23 cellular contexts compared by ENCODE assay signal in genomic region chr4:52892880-52893279, GRCh38. TPM values are rescaled to one million over a fixed set of nuclear protein-coding genes. Genes with fewer than 3 reads are reported as not detected.
DNase-seq lines count a peak whose midpoint lies in the region; ATAC-seq and TF ChIP-seq lines count a peak whose summit lies in the region.
"Had no signal": no experiment of that assay in that cellular context is flagged by ENCODE, and none has a peak within 500 bp of the region (broad histone marks: within the 10 kb centered on the region; RNA-seq: fewer than 3 reads in every experiment).

No MANE protein-coding gene starts in this region.

- H3K23ac ChIP-seq in IMR-90 (ENCODE audit: low read depth, low read length) (no peak overlapping the region), mesenchymal stem cell (ENCODE audit: low read length in 2 of 2) (no peak overlapping the region)

- BruUV-seq in IMR-90 (replicated peaks; lab: Mats Ljungman, UMichigan), result no TSS peak

- POLR2A ChIA-PET in IMR-90 (lab: Charles Lee; ENCODE audit: unreplicated experiment), result no interaction called here

- H2BK120ac ChIP-seq in IMR-90 (ENCODE audit: low read depth, low read length) (peak overlapping the region; percentile 93), mesenchymal stem cell (ENCODE audit: low read depth, low read length) (no peak overlapping the region)

- no peak overlapping the region for H2AK9ac ChIP-seq in IMR-90 (replicated peaks; ENCODE audit: low read depth, low read length, poor library complexity)

- H2AFZ ChIP-seq in IMR-90 (replicated peaks; ENCODE audit: low read length, poor library complexity) (no peak overlapping the region), mesenchymal stem cell (ENCODE audit: low read depth, low read length) (no peak overlapping the region)

- ATAC-seq in IMR-90 (ENCODE audit: low read depth), result peak; percentile 88

- peak overlapping the region; percentile 59 for H2BK5ac ChIP-seq in IMR-90 (ENCODE audit: low read depth, low read length, poor library complexity, severe bottlenecking)
- no peak overlapping the region for H2BK5ac ChIP-seq in mesenchymal stem cell (ENCODE audit: low read depth, low read length, poor library complexity, severe bottlenecking)

- dilution Hi-C loops in IMR-90 (cut with HindIII; ENCODE audit: low sequenced_read_pairs, unreplicated experiment), result no loop called here

- no peak overlapping the region for H3K56ac ChIP-seq in IMR-90 (ENCODE audit: extremely low read depth, insufficient read depth, low read length)

- 0% methylated on average over 2 of the region's 3 CpGs; no CpG with 5 or more reads in 1 of the 2 experiments for WGBS in IMR-90 (ENCODE audit: extremely low coverage in 2 of 2, insufficient read length in 1 of 2), 2 experiments
- WGBS in mesenchymal stem cell, result 77% methylated on average over 3 of the region's 3 CpGs

- H3K14ac ChIP-seq in IMR-90 (replicated peaks; ENCODE audit: low read depth, low read length) (peak overlapping the region; percentile 83; the same call in 1 of the 2 replicates), mesenchymal stem cell (ENCODE audit: low read length in 2 of 2) (no peak overlapping the region)

- H4K91ac ChIP-seq in IMR-90 (ENCODE audit: insufficient read depth, low read depth, low read length) (peak overlapping the region; percentile 89), mesenchymal stem cell (ENCODE audit: low read length) (no peak overlapping the region)

- H3K4me2 ChIP-seq in IMR-90 (ENCODE audit: low read depth, low read length), result peak overlapping the region; percentile 59
- H3K4me2 ChIP-seq in mesenchymal stem cell (ENCODE audit: low read length, poor library complexity, severe bottlenecking), result no peak overlapping the region
- H3K4me2 ChIP-seq: BLaER1, KMS-11 had no signal

- in situ Hi-C loops in IMR-90 (cut with MboI; ENCODE audit: low sequenced_read_pairs), result no loop called here

- H3K4ac ChIP-seq in IMR-90 (ENCODE audit: low read depth, low read length), result peak overlapping the region; percentile 95
- H3K4ac ChIP-seq in mesenchymal stem cell (ENCODE audit: low read depth in 1 of 2, low read length in 2 of 2), result no peak overlapping the region

- H3K4me1 ChIP-seq in IMR-90 (ENCODE audit: control insufficient read depth, insufficient read depth, low read length) (peaks cover 21% of the 10 kb centered on the region), mesenchymal stem cell (ENCODE audit: control insufficient read depth, insufficient read depth, low read depth, low read length) (no peaks in the 10 kb centered on the region)
- H3K4me1 ChIP-seq: SJSA1 had no signal

- H3K9me1 ChIP-seq in IMR-90 (ENCODE audit: insufficient read depth, low read length), result peaks cover 18% of the 10 kb centered on the region

- peak overlapping the region; percentile 92 for H3K27ac ChIP-seq in IMR-90 (ENCODE audit: insufficient read depth, low read length)
- no peak overlapping the region for H3K27ac ChIP-seq in mesenchymal stem cell (ENCODE audit: low read length, poor library complexity, severe bottlenecking)
- H3K27ac ChIP-seq: 22Rv1, BLaER1, KMS-11, SJSA1 had no signal

- intact Hi-C loops in IMR-90 (cut with micrococcal nuclease), result loop anchor here (2.0 to 5.0 kb wide), 2 partner anchors 64 to 70 kb away; no protein-coding TSS in a partner anchor

- peak overlapping the region in 1 of 2 experiments; percentile 44; a peak in 1 of 4 replicates for H4K8ac ChIP-seq in IMR-90 (ENCODE audit: low read depth in 2 of 2, low read length in 2 of 2)
- H4K8ac ChIP-seq in mesenchymal stem cell (ENCODE audit: low read length), result no peak overlapping the region

- H4K5ac ChIP-seq in IMR-90 (ENCODE audit: low read depth, low read length), result peak overlapping the region; percentile 88

- CTCF ChIA-PET in IMR-90 (lab: Yijun Ruan, JAX), result no interaction called here

- H3K79me1 ChIP-seq in IMR-90 (ENCODE audit: low read depth in 1 of 2, low read length in 2 of 2) (0 out of 4 replicates have a peak, but pooled peaks cover 0 to 3% of the 10 kb centered on the region in 2 experiments), mesenchymal stem cell (replicated peaks; ENCODE audit: low read length, poor library complexity, severe bottlenecking) (no peaks in the 10 kb centered on the region)

- H3K9ac ChIP-seq in IMR-90 (ENCODE audit: low read depth, low read length) (peak overlapping the region; percentile 42), mesenchymal stem cell (ENCODE audit: low read length) (no peak overlapping the region)
- H3K9ac ChIP-seq: BLaER1, KMS-11 had no signal

- H2BK15ac ChIP-seq in IMR-90 (ENCODE audit: low read depth, low read length) (no peak overlapping the region), mesenchymal stem cell (ENCODE audit: low read depth, poor library complexity, severe bottlenecking) (no peak overlapping the region)

- H3K4me3 ChIP-seq in IMR-90 (ENCODE audit: insufficient read depth, low read depth, low read length) (no peak overlapping the region), mesenchymal stem cell (ENCODE audit: insufficient read depth in 1 of 2, low read depth in 1 of 2, low read length in 2 of 2) (no peak overlapping the region)
- H3K4me3 ChIP-seq: BLaER1, SJSA1 had no signal

- TF ChIP-seq CTCF in IMR-90 (conservative IDR thresholded peaks at IDR 0.05; ENCODE audit: low read depth, low read length), result no peak

- peak overlapping the region; percentile 91 for H2BK20ac ChIP-seq in IMR-90 (ENCODE audit: low read depth, low read length)

- TF ChIP-seq RAD21 in IMR-90 (IDR thresholded peaks at IDR 0.05; ENCODE audit: low read length), result no peak

- no peaks in the 10 kb centered on the region for H3K9me3 ChIP-seq in IMR-90 (ENCODE audit: control insufficient read depth, insufficient read depth, low read length)
- H3K9me3 ChIP-seq in mesenchymal stem cell (ENCODE audit: control insufficient read depth, low read length), result no peaks in the 10 kb centered on the region
- H3K9me3 ChIP-seq: BLaER1, SJSA1 had no signal

- peaks cover 5% of the 10 kb centered on the region; the same call in 1 of the 2 replicates for H4K20me1 ChIP-seq in IMR-90 (ENCODE audit: insufficient read depth, low read length)
- H4K20me1 ChIP-seq: BLaER1 had no signal

- H3K36me3 ChIP-seq in IMR-90 (ENCODE audit: control insufficient read depth, insufficient read depth, low read length), result no peaks in the 10 kb centered on the region
- peaks cover 0 to 8% of the 10 kb centered on the region in 2 experiments for H3K36me3 ChIP-seq in mesenchymal stem cell (ENCODE audit: control insufficient read depth in 1 of 2, insufficient read depth in 2 of 2, low read depth in 1 of 2, low read length in 2 of 2)
- H3K36me3 ChIP-seq: BLaER1, SJSA1 had no signal

- DNase-seq in AG08395 (ENCODE audit: low spot score), result peak; percentile 19
- peak; percentile 82 for DNase-seq in IMR-90
- DNase-seq in fibroblast of gingiva (ENCODE audit: low read depth), result peak; percentile 82
- DNase-seq in mesenchymal stem cell, result peak; percentile 19
- no peak for DNase-seq in NCI-H748 treated with DMSO at 0.1 percent for 48 hours (lab: John Stamatoyannopoulos, UW)
- DNase-seq in HuH-7 (ENCODE audit: low spot score), result no peak
- no peak for DNase-seq in cerebellum (ENCODE audit: low spot score)
- DNase-seq: CD4-positive, CD25-positive, alpha-beta regulatory T cell; DMS153; DND-41; H9; NCI-H1048; NCI-H1417; NCI-H1694; NCI-H2029 treated with DMSO at 0.1 percent for 48 hours; NCI-H446 treated with DMSO at 0.1 percent for 48 hours; NCI-H526; Right ventricle myocardium superior; RPMI8226 had no signal

- TF ChIP-seq POLR2A in IMR-90 (IDR thresholded peaks at IDR 0.05; ENCODE audit: low read depth, low read length), result no peak

- H3K18ac ChIP-seq in IMR-90 (ENCODE audit: low read depth, low read length) (peak overlapping the region; percentile 88), mesenchymal stem cell (ENCODE audit: low read depth in 1 of 2, low read length in 2 of 2) (no peak overlapping the region)

- H3K27me3 ChIP-seq in IMR-90 (ENCODE audit: control insufficient read depth, insufficient read depth, low read length), result no peaks in the 10 kb centered on the region
- H3K27me3 ChIP-seq in mesenchymal stem cell (ENCODE audit: control insufficient read depth in 1 of 2, insufficient read depth in 1 of 2, low read length in 2 of 2), result no peaks in the 10 kb centered on the region
- H3K27me3 ChIP-seq: BLaER1, SJSA1 had no signal

- no peak overlapping the region for H2BK12ac ChIP-seq in mesenchymal stem cell (ENCODE audit: low read length in 2 of 2)

- H2AK5ac ChIP-seq in IMR-90 (ENCODE audit: low read depth, low read length) (peak overlapping the region; percentile 96), mesenchymal stem cell (ENCODE audit: low read length, severe bottlenecking) (no peak overlapping the region)

TF ChIP-seq in IMR-90, 13 proteins besides CTCF, POLR2A, EP300 and RAD21:
- peak; percentile 84 for TF ChIP-seq BHLHE40 (IDR thresholded peaks at IDR 0.05; ENCODE audit: low read depth, low read length)
- no peak for TF ChIP-seq RCOR1 (IDR thresholded peaks at IDR 0.05; ENCODE audit: insufficient replicate concordance, low read length)
- TF ChIP-seq CEBPB (IDR thresholded peaks at IDR 0.05; ENCODE audit: low read depth, low read length), result peak; percentile 86
- no peak for TF ChIP-seq NFE2L2 (IDR thresholded peaks at IDR 0.05; ENCODE audit: low read depth, low read length)
- TF ChIP-seq CHD1 (IDR thresholded peaks at IDR 0.05; ENCODE audit: low read depth, low read length), result no peak
- peak; percentile 78 for TF ChIP-seq FOS (IDR thresholded peaks at IDR 0.05; ENCODE audit: low read depth, low read length)

RNA-seq across cellular contexts. Expression of gene RASL11B, which starts 30.8 kb away (rescaled TPM):
- total RNA-seq in IMR-90 (2012; rRNA removed), result 0.18 and 0.28 TPM in 2 replicates
- polyA plus RNA-seq in IMR-90 (2012; rRNA removed), result 0.26 and 0.31 TPM in 2 replicates
- polyA plus RNA-seq in IMR-90 (2012; cell fraction: cytosol; rRNA removed), result 0.04 and 0.23 TPM in 2 replicates
- 0.20 and 0.41 TPM in 2 replicates for polyA plus RNA-seq in IMR-90 (2012; cell fraction: nucleus; rRNA removed; ENCODE audit: low replicate concordance)
- polyA plus RNA-seq in mesenchymal stem cell (2013, experiment 1 of 2), result 0.15 TPM
- polyA plus RNA-seq in mesenchymal stem cell (2013, experiment 2 of 2), result 0.36 TPM
- total RNA-seq in cerebellum, result 6.0 TPM

Comparison
In these comparisons a context has a peak if more than half of its experiments do, and no peak if none do; other contexts are left out.
1. DNase-seq: peak in AG08395 (single experiment), IMR-90 (single experiment), fibroblast of gingiva (single experiment) and mesenchymal stem cell (single experiment); none in NCI-H748 treated with DMSO at 0.1 percent for 48 hours (single experiment), HuH-7 (single experiment) and cerebellum (single experiment).